Comparison of ENCODE assay signal across 9 cellular contexts in genomic region chr20:50048420-50049166, GRCh38.
A peak's percentile ranks its signal among the peaks of the same experiment; 100 is the strongest.
DNase-seq lines count a peak whose midpoint lies in the region; ATAC-seq and TF ChIP-seq lines count a peak whose summit lies in the region.
"Had no signal": no experiment of that assay in that cellular context is flagged by ENCODE, and none has a peak within 500 bp of the region (broad histone marks: within the 10 kb centered on the region; RNA-seq: fewer than 3 reads in every experiment).

No MANE protein-coding gene starts in this region.

- WGBS in smooth muscle cell (ENCODE audit: low lambda C conversion rate), result 90% methylated on average over 15 of the region's 16 CpGs

- no peak for TF ChIP-seq CTCF in RWPE1 (conservative IDR thresholded peaks at IDR 0.05; ENCODE audit: low read depth)
- no peak for TF ChIP-seq CTCF in smooth muscle cell (IDR thresholded peaks at IDR 0.05; ENCODE audit: borderline replicate concordance, insufficient read depth, poor library complexity, severe bottlenecking)

- DNase-seq in GDM1 (lab: John Stamatoyannopoulos, UW) (peak; percentile 25), T-cell (peak in 30 of 34 experiments; percentile 6 to 62 (median 38)), fibroblast of gingiva (ENCODE audit: low read depth) (peak; percentile 69), RWPE1 (ENCODE audit: low spot score) (no peak), smooth muscle cell (lab: John Stamatoyannopoulos, UW; ENCODE audit: unreplicated experiment) (no peak), NCI-H1436 (lab: John Stamatoyannopoulos, UW) (no peak), NCI-H2081 treated with DMSO at 0.1 percent for 48 hours (lab: John Stamatoyannopoulos, UW) (no peak)
- DNase-seq in stimulated activated CD8-positive, alpha-beta memory T cell treated with anti-CD3 and anti-CD28 coated beads, Interleukin-12 subunit alpha, Interleukin-12 subunit beta, amount 100 ng/mL, for 4 hours (ENCODE audit: low read depth), result peak; percentile 18
- DNase-seq: MM.1S had no signal

- no peaks in the 10 kb centered on the region for H3K9me3 ChIP-seq in smooth muscle cell (replicated peaks; ENCODE audit: low read depth)

- H3K36me3 ChIP-seq in smooth muscle cell (ENCODE audit: low read depth), result no peaks in the 10 kb centered on the region

- H3K36me3 Mint-ChIP-seq in T-cell, result no peaks in the 10 kb centered on the region

- H2AFZ ChIP-seq in smooth muscle cell (ENCODE audit: low read depth), result no peak overlapping the region

- no peak overlapping the region for H3K27ac Mint-ChIP-seq in T-cell

- no peaks in the 10 kb centered on the region for H3K4me1 ChIP-seq in smooth muscle cell (ENCODE audit: low read depth)

- H3F3A ChIP-seq in smooth muscle cell (ENCODE audit: low read depth), result no peaks in the 10 kb centered on the region

- no peaks in the 10 kb centered on the region for H4K20me1 ChIP-seq in smooth muscle cell (ENCODE audit: low read depth)

- no peaks in the 10 kb centered on the region for H3K9me3 Mint-ChIP-seq in T-cell

- H3K4me3 ChIP-seq in smooth muscle cell, result no peak overlapping the region

- H3K27me3 Mint-ChIP-seq in T-cell, result peaks cover 5 to 27% of the 10 kb centered on the region in 2 donors

- POLR2A ChIA-PET in T-cell (lab: Charles Lee), result no interaction called here
- POLR2A ChIA-PET in RWPE1 (lab: Yijun Ruan, JAX; ENCODE audit: low non-redundant PET), result no interaction called here

- CTCF ChIA-PET in T-cell (lab: Charles Lee) (interaction anchor here in 1 of 2 donors (0.6 kb wide), 1 partner anchor 541 kb away, joined by 3 read pairs; no protein-coding TSS in a partner anchor), RWPE1 (lab: Yijun Ruan, JAX) (interaction anchor here (0.7 to 2.3 kb wide), 3 partner anchors 36 to 199 kb away, joined by 3 to 12 read pairs (median 4); no protein-coding TSS in a partner anchor)

- H3K4me2 ChIP-seq in smooth muscle cell, result no peak overlapping the region

- H3K9ac ChIP-seq in smooth muscle cell (ENCODE audit: low read depth), result no peak overlapping the region

- H3K4me1 Mint-ChIP-seq in T-cell, result peaks cover 7 to 9% (median 9%) of the 10 kb centered on the region in 3 donors

- ATAC-seq in T-cell (replicated peaks in 1 of 4), result peak in 3 of 4 experiments; percentile 42 to 85 (median 55)

- H3K27me3 ChIP-seq in smooth muscle cell (ENCODE audit: low read depth), result no peaks in the 10 kb centered on the region

- no peak overlapping the region for H3K4me3 Mint-ChIP-seq in T-cell

- no peaks in the 10 kb centered on the region for H3K79me2 ChIP-seq in smooth muscle cell (ENCODE audit: low read depth)

- H3K27ac ChIP-seq in RWPE1, result no peak overlapping the region
- no peak overlapping the region for H3K27ac ChIP-seq in smooth muscle cell (ENCODE audit: low read depth)

Comparison
In these comparisons a context has a peak if more than half of its experiments do, and no peak if none do; other contexts are left out.
1. DNase-seq: peak in GDM1 (single experiment), T-cell (30 of 34), fibroblast of gingiva (single experiment) and stimulated activated CD8-positive, alpha-beta memory T cell treated with anti-CD3 and anti-CD28 coated beads, Interleukin-12 subunit alpha, Interleukin-12 subunit beta, amount 100 ng/mL, for 4 hours (single experiment); none in RWPE1 (single experiment), smooth muscle cell (single experiment), NCI-H1436 (single experiment) and NCI-H2081 treated with DMSO at 0.1 percent for 48 hours (single experiment).